In the genomic region with DNA sequence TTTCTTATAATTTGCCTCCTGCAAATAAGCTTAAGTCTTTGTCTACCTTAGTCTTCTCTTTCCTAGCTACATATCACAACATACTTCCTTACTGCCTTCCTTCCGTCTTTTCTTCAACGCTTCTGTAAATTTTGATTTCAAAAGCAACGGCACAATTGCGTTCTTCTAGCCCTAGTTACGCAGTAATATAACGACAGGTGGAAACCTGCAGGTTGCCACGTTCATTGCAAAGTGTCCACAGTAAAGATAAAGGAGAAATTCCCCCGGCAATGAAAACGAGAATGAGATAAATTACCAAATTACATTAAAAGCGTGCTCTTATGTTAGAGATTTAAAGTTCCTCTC, we compare ENCODE assay signal across 8 cellular contexts. TPM values are rescaled to one million over a fixed set of nuclear protein-coding genes. Genes with fewer than 3 reads are reported as not detected.
DNase-seq lines count a peak whose midpoint lies in the region; ATAC-seq and TF ChIP-seq lines count a peak whose summit lies in the region.

No MANE protein-coding gene starts in this region.

- intact Hi-C loops in heart left ventricle (cut with DNase I): no loop called here
- intact Hi-C loops in left cardiac atrium (cut with DNase I): no loop called here
- intact Hi-C loops in right cardiac atrium (cut with DNase I): no loop called here

- TF ChIP-seq POLR2A in heart left ventricle (IDR thresholded peaks at IDR 0.05): no peak

- DNase-seq in heart left ventricle (no peak), left cardiac atrium (no peak), right cardiac atrium (no peak), HPDE6-E6E7 (ENCODE audit: extremely low spot score) (no peak), ecto neural progenitor cell (ENCODE audit: low spot score) (no peak)

- WGBS in heart left ventricle, 4 donors: 1 to 4% (median 2%) methylated on average over 10 of the region's 10 CpGs
- 2% methylated on average over 10 of the region's 10 CpGs for WGBS in right cardiac atrium

- peaks cover 26% of the 10 kb centered on the region for H3K4me1 Mint-ChIP-seq in stimulated activated memory B cell treated with anti-CD40 and anti-IgM and Interleukin-4, amounts not matched to agents 10 μg/mL and 1 μg/mL and 100 μg/mL, for 72 hours

- H3K36me3 Mint-ChIP-seq in stimulated activated memory B cell treated with anti-CD40 and anti-IgM and Interleukin-4, amounts not matched to agents 10 μg/mL and 1 μg/mL and 100 μg/mL, for 72 hours: peaks cover 24% of the 10 kb centered on the region

- H3K9me3 ChIP-seq in heart left ventricle (peaks cover 0 to 14% (median 7%) of the 10 kb centered on the region in 12 donors), right cardiac atrium (ENCODE audit: control insufficient read depth, low read length) (peaks cover 2% of the 10 kb centered on the region)

- peaks cover 0 to 31% (median 22%) of the 10 kb centered on the region in 9 donors for H3K36me3 ChIP-seq in heart left ventricle

- no peaks in the 10 kb centered on the region for H3K27me3 Mint-ChIP-seq in stimulated activated memory B cell treated with anti-CD40 and anti-IgM and Interleukin-4, amounts not matched to agents 10 μg/mL and 1 μg/mL and 100 μg/mL, for 72 hours

- peaks cover 4% of the 10 kb centered on the region for H3K9me3 Mint-ChIP-seq in stimulated activated memory B cell treated with anti-CD40 and anti-IgM and Interleukin-4, amounts not matched to agents 10 μg/mL and 1 μg/mL and 100 μg/mL, for 72 hours

- H3K27ac ChIP-seq in heart left ventricle (peak overlapping the region; percentile 81 to 98 (median 93)), right cardiac atrium (ENCODE audit: low read length) (peak overlapping the region; percentile 66)

- TF ChIP-seq CTCF in heart left ventricle (IDR thresholded peaks at IDR 0.05) (no peak), WI38 (IDR thresholded peaks at IDR 0.05; ENCODE audit: low read depth, low read length) (no peak)

- H3K4me3 ChIP-seq in heart left ventricle: peak overlapping the region; percentile 71 to 97 (median 86)
- H3K4me3 ChIP-seq in WI38 (ENCODE audit: low read depth, low read length): peak overlapping the region; percentile 72
- peak overlapping the region; percentile 74 for H3K4me3 ChIP-seq in right cardiac atrium (ENCODE audit: low read length)

- ATAC-seq in heart left ventricle (peak in 2 of 4 donors; percentile 2 to 3), left cardiac atrium (no peak), HG03280 (IDR thresholded peaks at IDR 0.05; ENCODE audit: unreplicated experiment) (peak; percentile 17), right cardiac atrium (no peak)
- peak; percentile 32 for ATAC-seq in stimulated activated memory B cell treated with anti-CD40 and anti-IgM and Interleukin-4, amounts not matched to agents 10 μg/mL and 1 μg/mL and 100 μg/mL, for 72 hours

- H3K4me1 ChIP-seq in heart left ventricle (peaks cover 5 to 45% (median 31%) of the 10 kb centered on the region in 12 donors), right cardiac atrium (ENCODE audit: control insufficient read depth, insufficient read depth, low read length) (no peaks in the 10 kb centered on the region)

- H3K4me3 Mint-ChIP-seq in stimulated activated memory B cell treated with anti-CD40 and anti-IgM and Interleukin-4, amounts not matched to agents 10 μg/mL and 1 μg/mL and 100 μg/mL, for 72 hours: peak overlapping the region; percentile 94

- peak overlapping the region; percentile 98 for H3K27ac Mint-ChIP-seq in stimulated activated memory B cell treated with anti-CD40 and anti-IgM and Interleukin-4, amounts not matched to agents 10 μg/mL and 1 μg/mL and 100 μg/mL, for 72 hours

- H3K27me3 ChIP-seq in heart left ventricle (no peaks in the 10 kb centered on the region), right cardiac atrium (ENCODE audit: control insufficient read depth, insufficient read depth) (no peaks in the 10 kb centered on the region)

RNA-seq across cellular contexts. Expression of a gene that starts 0.5 kb away (rescaled TPM):
- total RNA-seq in heart left ventricle (100 to 1,000 TPM; 101 to 162 (median 131) TPM), left cardiac atrium (100 to 1,000 TPM in 1 of 2 donors, 10 to 100 TPM in 1; 89.5 to 102 TPM), right cardiac atrium (100 to 1,000 TPM in 3 of 4 donors, 10 to 100 TPM in 1; 84.2 to 118 (median 110) TPM)
- polyA plus RNA-seq in heart left ventricle (100 to 1,000 TPM in 1 of 2 donors, 10 to 100 TPM in 1; 74.1 to 226 TPM), right cardiac atrium (80.9 TPM)

Comparison
In these comparisons a context has a peak if more than half of its experiments do, and no peak if none do; other contexts are left out.
1. ATAC-seq: peak in HG03280 (single experiment) and stimulated activated memory B cell treated with anti-CD40 and anti-IgM and Interleukin-4, amounts not matched to agents 10 μg/mL and 1 μg/mL and 100 μg/mL, for 72 hours (single experiment); none in left cardiac atrium (0 of 2) and right cardiac atrium (0 of 2).
2. Peak in every context shown above with its lines, with median percentiles within 50 percentile points of each other: H3K4me3 ChIP-seq.